8 cellular contexts compared by ENCODE assay signal in the genomic region with DNA sequence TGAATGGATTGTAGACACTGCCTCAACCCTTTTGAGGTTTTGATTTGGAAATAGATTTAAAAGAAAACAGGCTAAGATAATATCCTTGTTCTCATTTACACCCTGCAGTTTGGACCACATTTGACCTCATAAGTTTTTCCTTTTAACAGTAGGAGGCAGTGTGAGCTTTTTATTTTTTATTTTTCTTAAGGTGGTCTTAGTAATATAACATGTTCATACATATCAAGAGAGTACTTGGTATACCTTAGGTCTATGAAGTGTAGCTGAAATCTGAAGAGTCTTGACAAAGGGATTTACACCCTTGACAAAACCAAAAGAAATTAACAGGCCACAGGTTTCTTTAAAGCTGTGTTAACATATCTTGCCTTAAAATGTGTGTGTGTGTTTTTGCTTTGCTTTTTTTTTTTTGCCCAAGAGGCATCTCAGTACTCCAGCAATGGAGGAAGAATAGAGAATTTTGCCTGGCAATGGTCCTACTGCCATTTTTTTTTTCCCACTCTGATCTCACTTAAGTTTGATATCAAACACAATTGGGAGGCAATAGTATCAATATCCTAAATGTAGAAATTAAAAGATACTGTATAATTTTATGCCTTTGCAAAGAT.
DNase-seq lines count a peak whose midpoint lies in the region; ATAC-seq and TF ChIP-seq lines count a peak whose summit lies in the region.

No MANE protein-coding gene starts in this region.

- H3K9me3 ChIP-seq in neuron (ENCODE audit: low read length) = no peaks in the 10 kb centered on the region

- peaks cover 39% of the 10 kb centered on the region for H3K4me1 Mint-ChIP-seq in dendritic cell treated with granulocyte-macrophage colony-stimulating factor and Interleukin-4, amounts not matched to agents 40 ng/mL and 50 ng/mL, for 4 days (ENCODE audit: low read depth)

- H3K4me3 ChIP-seq in neuron (ENCODE audit: low read length) = peak overlapping the region; percentile 74

- peak overlapping the region; percentile 88 for H3K4me3 Mint-ChIP-seq in dendritic cell treated with granulocyte-macrophage colony-stimulating factor and Interleukin-4, amounts not matched to agents 40 ng/mL and 50 ng/mL, for 4 days

- H3K4me1 ChIP-seq in neuron (ENCODE audit: insufficient read depth, low read length) = peaks cover 21% of the 10 kb centered on the region

- no peak for ATAC-seq in GM21423 (IDR thresholded peaks at IDR 0.05; ENCODE audit: unreplicated experiment)

- H3K27ac Mint-ChIP-seq in dendritic cell treated with granulocyte-macrophage colony-stimulating factor and Interleukin-4, amounts not matched to agents 40 ng/mL and 50 ng/mL, for 4 days = peak overlapping the region; percentile 100

- no peaks in the 10 kb centered on the region for H3K9me3 Mint-ChIP-seq in dendritic cell treated with granulocyte-macrophage colony-stimulating factor and Interleukin-4, amounts not matched to agents 40 ng/mL and 50 ng/mL, for 4 days

- no peaks in the 10 kb centered on the region for H3K27me3 ChIP-seq in neuron (ENCODE audit: insufficient read depth, low read length)

- DNase-seq in GDM1 (lab: John Stamatoyannopoulos, UW) = peak; percentile 21
- peak; percentile 35 for DNase-seq in NCI-H82 (lab: John Stamatoyannopoulos, UW)
- DNase-seq in NCI-H1417 treated with DMSO at 0.1 percent for 48 hours (lab: John Stamatoyannopoulos, UW) = no peak
- DNase-seq in activated CD8-positive, alpha-beta memory T cell treated with anti-CD3 and anti-CD28 coated beads, Interleukin-2, amount 50 U/mL, for 4 hours = no peak
- DNase-seq in HEK293T (ENCODE audit: extremely low spot score) = no peak

- POLR2A ChIA-PET in HEK293T (lab: Yijun Ruan, JAX) = no interaction called here

- H3K27me3 Mint-ChIP-seq in dendritic cell treated with granulocyte-macrophage colony-stimulating factor and Interleukin-4, amounts not matched to agents 40 ng/mL and 50 ng/mL, for 4 days = no peaks in the 10 kb centered on the region

- CTCF ChIA-PET in HEK293T (lab: Yijun Ruan, JAX) = no interaction called here

- H3K36me3 Mint-ChIP-seq in dendritic cell treated with granulocyte-macrophage colony-stimulating factor and Interleukin-4, amounts not matched to agents 40 ng/mL and 50 ng/mL, for 4 days (ENCODE audit: low read depth) = peaks cover 87% of the 10 kb centered on the region

- intact Hi-C loops in dendritic cell treated with granulocyte-macrophage colony-stimulating factor and Interleukin-4, amounts not matched to agents 40 ng/mL and 50 ng/mL, for 4 days (cut with micrococcal nuclease) = loop anchor here (5.0 kb wide), 3 partner anchors 42 to 602 kb away; no protein-coding TSS in a partner anchor

- H2AFZ ChIP-seq in neuron (ENCODE audit: low read depth, low read length) = no peak overlapping the region

- H3K36me3 ChIP-seq in neuron (ENCODE audit: insufficient read depth, low read length) = peaks cover 6% of the 10 kb centered on the region

TF ChIP-seq in HEK293T, 16 proteins besides CTCF, POLR2A, EP300 and RAD21:
- TF ChIP-seq ARNT (IDR thresholded peaks at IDR 0.05) (no peak), SP1 (IDR thresholded peaks at IDR 0.05) (no peak), FOXA1 (IDR thresholded peaks at IDR 0.05) (no peak), CTBP1 (IDR thresholded peaks at IDR 0.05; ENCODE audit: borderline replicate concordance) (no peak), LEF1 (IDR thresholded peaks at IDR 0.05; ENCODE audit: borderline replicate concordance) (no peak), BHLHE40 (IDR thresholded peaks at IDR 0.05; ENCODE audit: borderline replicate concordance) (no peak), FOXK2 (IDR thresholded peaks at IDR 0.05) (no peak), ELF4 (IDR thresholded peaks at IDR 0.05) (no peak), ZNF384 (IDR thresholded peaks at IDR 0.05) (no peak), SUZ12 (IDR thresholded peaks at IDR 0.05) (no peak), FOXM1 (IDR thresholded peaks at IDR 0.05; ENCODE audit: borderline replicate concordance) (no peak)
- TF ChIP-seq, protein P1, sequence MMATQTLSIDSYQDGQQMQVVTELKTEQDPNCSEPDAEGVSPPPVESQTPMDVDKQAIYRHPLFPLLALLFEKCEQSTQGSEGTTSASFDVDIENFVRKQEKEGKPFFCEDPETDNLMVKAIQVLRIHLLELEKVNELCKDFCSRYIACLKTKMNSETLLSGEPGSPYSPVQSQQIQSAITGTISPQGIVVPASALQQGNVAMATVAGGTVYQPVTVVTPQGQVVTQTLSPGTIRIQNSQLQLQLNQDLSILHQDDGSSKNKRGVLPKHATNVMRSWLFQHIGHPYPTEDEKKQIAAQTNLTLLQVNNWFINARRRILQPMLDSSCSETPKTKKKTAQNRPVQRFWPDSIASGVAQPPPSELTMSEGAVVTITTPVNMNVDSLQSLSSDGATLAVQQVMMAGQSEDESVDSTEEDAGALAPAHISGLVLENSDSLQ (IDR thresholded peaks at IDR 0.05) = no peak

Comparison
In these comparisons a context has a peak if more than half of its experiments do, and no peak if none do; other contexts are left out.
1. DNase-seq: peak in GDM1 (single experiment) and NCI-H82 (single experiment); none in NCI-H1417 treated with DMSO at 0.1 percent for 48 hours (single experiment), activated CD8-positive, alpha-beta memory T cell treated with anti-CD3 and anti-CD28 coated beads, Interleukin-2, amount 50 U/mL, for 4 hours (single experiment) and HEK293T (single experiment).